ENCODE assay signal across 32 cellular contexts in the genomic region with DNA sequence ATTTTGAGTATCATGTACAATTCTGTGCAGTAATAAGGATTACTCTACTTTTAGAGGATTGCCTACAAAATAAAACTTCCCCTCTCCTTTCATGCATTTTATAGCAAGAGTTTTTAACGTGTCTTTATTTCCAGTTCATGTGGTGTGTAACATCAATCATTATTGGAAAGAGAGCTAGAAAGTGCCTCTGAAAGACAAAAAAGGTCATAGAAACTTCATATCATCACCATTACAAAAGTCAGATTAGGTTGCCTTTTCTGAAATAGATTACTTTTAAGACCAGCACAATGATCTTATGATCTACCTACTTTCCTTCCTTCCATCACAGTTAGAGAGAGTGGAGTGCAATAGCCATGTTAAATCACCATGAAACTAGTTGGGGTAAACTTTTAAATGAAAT. TPM values are rescaled to one million over a fixed set of nuclear protein-coding genes. Genes with fewer than 3 reads are reported as not detected.
"Had no signal": no experiment of that assay in that cellular context is flagged by ENCODE, and none has a peak within 500 bp of the region (broad histone marks: within the 10 kb centered on the region; RNA-seq: fewer than 3 reads in every experiment).

No MANE protein-coding gene starts in this region.

- H3K27ac ChIP-seq: ascending aorta, brain microvascular endothelial cell, coronary artery, dorsolateral prefrontal cortex, esophagus muscularis mucosa, foreskin keratinocyte, gastrocnemius medialis, heart right ventricle had no signal

- H3K36me3 Mint-ChIP-seq: activated CD4-positive, alpha-beta memory T cell treated with anti-CD3 and anti-CD28 coated beads for 36 hours; activated CD8-positive, alpha-beta memory T cell treated with anti-CD3 and anti-CD28 coated beads, Interleukin-2, amount 10 ng/mL, durations not matched to agents 7 days and 5 days; activated naive CD4-positive, alpha-beta T cell treated with anti-CD3 and anti-CD28 coated beads, Interleukin-2, amount 50 U/mL, for 24 hours; activated naive CD8-positive, alpha-beta T cell treated with anti-CD3 and anti-CD28 coated beads, Interleukin-2, amount 10 ng/mL, durations not matched to agents 7 days and 5 days had no signal

- DNase-seq: activated CD4-positive, alpha-beta memory T cell treated with anti-CD3 and anti-CD28 coated beads for 36 hours; activated CD4-positive, alpha-beta T cell treated with anti-CD3 and anti-CD28 coated beads for 36 hours; activated CD4-positive, alpha-beta T cell treated with anti-CD3 and anti-CD28 coated beads, Interleukin-2, amount 10 ng/mL, durations not matched to agents 24 days and 14 days; activated CD4-positive, CD25-positive, alpha-beta regulatory T cell; activated CD4-positive, CD25-positive, alpha-beta regulatory T cell treated with anti-CD3 and anti-CD28 coated beads, Interleukin-2, amount 50 U/mL, for 72 hours; activated CD8-positive, alpha-beta memory T cell treated with anti-CD3 and anti-CD28 coated beads, Interleukin-2, amount 10 ng/mL, durations not matched to agents 7 days and 5 days; activated CD8-positive, alpha-beta memory T cell treated with anti-CD3 and anti-CD28 coated beads, Interleukin-2, amount 50 U/mL, for 4 hours; activated CD8-positive, alpha-beta T cell treated with anti-CD3 and anti-CD28 coated beads, Interleukin-2, amount 10 ng/mL, durations not matched to agents 7 days and 5 days; activated effector memory CD4-positive, alpha-beta T cell treated with anti-CD3 and anti-CD28 coated beads, Interleukin-2, amount 50 U/mL, for 16 hours; activated naive CD4-positive, alpha-beta T cell treated with anti-CD3 and anti-CD28 coated beads for 36 hours; activated naive CD8-positive, alpha-beta T cell treated with anti-CD3 and anti-CD28 coated beads, Interleukin-2, amount 10 ng/mL, durations not matched to agents 7 days and 5 days; activated T-cell treated with anti-CD3 and anti-CD28 coated beads, Interleukin-2, amount 50 U/mL, for 1 hour; activated T-cell treated with anti-CD3 and anti-CD28 coated beads, Interleukin-2, amount 50 U/mL, for 48 hours; brain microvascular endothelial cell; dorsolateral prefrontal cortex; effector memory CD4-positive, alpha-beta T cell; erythroblast; foreskin keratinocyte; gastrocnemius medialis; heart right ventricle; T-helper 2 cell had no signal

- ATAC-seq: activated CD4-positive, alpha-beta T cell treated with anti-CD3 and anti-CD28 coated beads for 36 hours; activated CD8-positive, alpha-beta memory T cell treated with anti-CD3 and anti-CD28 coated beads, Interleukin-2, amount 10 ng/mL, durations not matched to agents 7 days and 5 days; activated CD8-positive, alpha-beta T cell treated with anti-CD3 and anti-CD28 coated beads, Interleukin-2, amount 10 ng/mL, durations not matched to agents 7 days and 5 days; foreskin keratinocyte; gastrocnemius medialis; heart right ventricle had no signal

- H3K4me1 Mint-ChIP-seq: activated CD4-positive, alpha-beta T cell treated with anti-CD3 and anti-CD28 coated beads for 36 hours; activated CD4-positive, alpha-beta T cell treated with anti-CD3 and anti-CD28 coated beads, Interleukin-2, amount 10 ng/mL, durations not matched to agents 24 days and 14 days; activated CD8-positive, alpha-beta memory T cell treated with anti-CD3 and anti-CD28 coated beads, Interleukin-2, amount 10 ng/mL, durations not matched to agents 7 days and 5 days; activated naive CD4-positive, alpha-beta T cell treated with anti-CD3 and anti-CD28 coated beads, Interleukin-2, amount 50 U/mL, for 24 hours; activated naive CD8-positive, alpha-beta T cell treated with anti-CD3 and anti-CD28 coated beads, Interleukin-2, amount 10 ng/mL, durations not matched to agents 7 days and 5 days; central memory CD8-positive, alpha-beta T cell had no signal

- H3K27me3 Mint-ChIP-seq: activated CD4-positive, alpha-beta memory T cell treated with anti-CD3 and anti-CD28 coated beads for 36 hours; activated CD8-positive, alpha-beta memory T cell treated with anti-CD3 and anti-CD28 coated beads, Interleukin-2, amount 10 ng/mL, durations not matched to agents 7 days and 5 days; activated naive CD4-positive, alpha-beta T cell treated with anti-CD3 and anti-CD28 coated beads, Interleukin-2, amount 50 U/mL, for 24 hours; central memory CD8-positive, alpha-beta T cell; dendritic cell treated with granulocyte-macrophage colony-stimulating factor and Interleukin-4, amounts not matched to agents 40 ng/mL and 50 ng/mL, for 4 days had no signal

- H3K36me3 ChIP-seq: ascending aorta, brain microvascular endothelial cell, esophagus muscularis mucosa, gastrocnemius medialis, heart right ventricle had no signal

- H3K4me1 ChIP-seq: ascending aorta, esophagus muscularis mucosa, foreskin keratinocyte, gastrocnemius medialis had no signal

- H3K4me3 Mint-ChIP-seq: activated CD4-positive, alpha-beta memory T cell treated with anti-CD3 and anti-CD28 coated beads for 36 hours; activated CD4-positive, alpha-beta T cell treated with anti-CD3 and anti-CD28 coated beads for 36 hours; activated CD4-positive, alpha-beta T cell treated with anti-CD3 and anti-CD28 coated beads, Interleukin-2, amount 10 ng/mL, durations not matched to agents 24 days and 14 days; activated CD8-positive, alpha-beta memory T cell treated with anti-CD3 and anti-CD28 coated beads, Interleukin-2, amount 10 ng/mL, durations not matched to agents 7 days and 5 days; activated CD8-positive, alpha-beta T cell treated with anti-CD3 and anti-CD28 coated beads, Interleukin-2, amount 10 ng/mL, durations not matched to agents 7 days and 5 days; activated naive CD4-positive, alpha-beta T cell treated with anti-CD3 and anti-CD28 coated beads for 36 hours; activated naive CD4-positive, alpha-beta T cell treated with anti-CD3 and anti-CD28 coated beads, Interleukin-2, amount 50 U/mL, for 24 hours; activated naive CD8-positive, alpha-beta T cell treated with anti-CD3 and anti-CD28 coated beads, Interleukin-2, amount 10 ng/mL, durations not matched to agents 7 days and 5 days; activated T-helper 1 cell treated with anti-CD3 and anti-CD28 coated beads, Interleukin-12 subunit alpha, Interleukin-12 subunit beta, Interleukin-2, Interleukin-4 antibody, amounts not matched to agents 30 ng/mL and 10 ng/mL and 1 ng/mL, durations not matched to agents 14 hours and 24 hours and 36 hours; central memory CD8-positive, alpha-beta T cell; dendritic cell treated with granulocyte-macrophage colony-stimulating factor and Interleukin-4, amounts not matched to agents 40 ng/mL and 50 ng/mL, for 4 days had no signal

- H3K9me3 Mint-ChIP-seq: activated CD4-positive, alpha-beta memory T cell treated with anti-CD3 and anti-CD28 coated beads for 36 hours; activated CD4-positive, alpha-beta T cell treated with anti-CD3 and anti-CD28 coated beads, Interleukin-2, amount 10 ng/mL, durations not matched to agents 24 days and 14 days; activated naive CD4-positive, alpha-beta T cell treated with anti-CD3 and anti-CD28 coated beads for 36 hours; activated naive CD4-positive, alpha-beta T cell treated with anti-CD3 and anti-CD28 coated beads, Interleukin-2, amount 50 U/mL, for 24 hours; activated naive CD8-positive, alpha-beta T cell treated with anti-CD3 and anti-CD28 coated beads, Interleukin-2, amount 10 ng/mL, durations not matched to agents 7 days and 5 days; activated T-helper 1 cell treated with anti-CD3 and anti-CD28 coated beads, Interleukin-12 subunit alpha, Interleukin-12 subunit beta, Interleukin-2, Interleukin-4 antibody, amounts not matched to agents 30 ng/mL and 10 ng/mL and 1 ng/mL, durations not matched to agents 14 hours and 24 hours and 36 hours; activated T-helper 2 cell treated with anti-CD3 and anti-CD28 coated beads, Interferon-gamma antibody, Interleukin-2, Interleukin-4, amounts not matched to agents 10 μg/mL and 5 μg/mL and 100 μg/mL, durations not matched to agents 14 hours and 24 hours and 36 hours; dendritic cell treated with granulocyte-macrophage colony-stimulating factor and Interleukin-4, amounts not matched to agents 40 ng/mL and 50 ng/mL, for 4 days had no signal

- H3K27me3 ChIP-seq: ascending aorta, brain microvascular endothelial cell, esophagus muscularis mucosa, foreskin keratinocyte, gastrocnemius medialis, heart right ventricle had no signal

- H3K4me3 ChIP-seq: ascending aorta, coronary artery, dorsolateral prefrontal cortex, esophagus muscularis mucosa, gastrocnemius medialis, heart right ventricle had no signal

- H3K27ac Mint-ChIP-seq: activated CD4-positive, alpha-beta memory T cell treated with anti-CD3 and anti-CD28 coated beads for 36 hours; activated CD4-positive, alpha-beta T cell treated with anti-CD3 and anti-CD28 coated beads for 36 hours; activated CD4-positive, alpha-beta T cell treated with anti-CD3 and anti-CD28 coated beads, Interleukin-2, amount 10 ng/mL, durations not matched to agents 24 days and 14 days; activated CD8-positive, alpha-beta memory T cell treated with anti-CD3 and anti-CD28 coated beads, Interleukin-2, amount 10 ng/mL, durations not matched to agents 7 days and 5 days; activated CD8-positive, alpha-beta T cell treated with anti-CD3 and anti-CD28 coated beads, Interleukin-2, amount 10 ng/mL, durations not matched to agents 7 days and 5 days; activated naive CD4-positive, alpha-beta T cell treated with anti-CD3 and anti-CD28 coated beads for 36 hours; activated naive CD4-positive, alpha-beta T cell treated with anti-CD3 and anti-CD28 coated beads, Interleukin-2, amount 50 U/mL, for 24 hours; activated naive CD8-positive, alpha-beta T cell treated with anti-CD3 and anti-CD28 coated beads, Interleukin-2, amount 10 ng/mL, durations not matched to agents 7 days and 5 days; activated T-helper 1 cell treated with anti-CD3 and anti-CD28 coated beads, Interleukin-12 subunit alpha, Interleukin-12 subunit beta, Interleukin-2, Interleukin-4 antibody, amounts not matched to agents 30 ng/mL and 10 ng/mL and 1 ng/mL, durations not matched to agents 14 hours and 24 hours and 36 hours; activated T-helper 2 cell treated with anti-CD3 and anti-CD28 coated beads, Interferon-gamma antibody, Interleukin-2, Interleukin-4, amounts not matched to agents 10 μg/mL and 5 μg/mL and 100 μg/mL, durations not matched to agents 14 hours and 24 hours and 36 hours; dendritic cell treated with granulocyte-macrophage colony-stimulating factor and Interleukin-4, amounts not matched to agents 40 ng/mL and 50 ng/mL, for 4 days had no signal

- H3K9me3 ChIP-seq: ascending aorta, esophagus muscularis mucosa, gastrocnemius medialis, heart right ventricle had no signal

RNA-seq across cellular contexts. Expression of gene DACH1, which starts 12.6 kb away (rescaled TPM):
- total RNA-seq: activated CD4-positive, alpha-beta memory T cell treated with anti-CD3 and anti-CD28 coated beads for 36 hours; activated CD4-positive, alpha-beta T cell treated with anti-CD3 and anti-CD28 coated beads, Interleukin-2, amount 10 ng/mL, durations not matched to agents 24 days and 14 days; activated CD8-positive, alpha-beta memory T cell treated with anti-CD3 and anti-CD28 coated beads for 36 hours; activated CD8-positive, alpha-beta memory T cell treated with anti-CD3 and anti-CD28 coated beads, Interleukin-2, amount 10 ng/mL, durations not matched to agents 7 days and 5 days; activated CD8-positive, alpha-beta T cell treated with anti-CD3 and anti-CD28 coated beads, Interleukin-2, amount 10 ng/mL, durations not matched to agents 7 days and 5 days; activated naive CD4-positive, alpha-beta T cell treated with anti-CD3 and anti-CD28 coated beads for 36 hours; activated naive CD8-positive, alpha-beta T cell treated with anti-CD3 and anti-CD28 coated beads, Interleukin-2, amount 10 ng/mL, durations not matched to agents 7 days and 5 days; activated T-helper 1 cell treated with anti-CD3 and anti-CD28 coated beads, Interleukin-12 subunit alpha, Interleukin-12 subunit beta, Interleukin-2, Interleukin-4 antibody, amounts not matched to agents 30 ng/mL and 10 ng/mL and 1 ng/mL, durations not matched to agents 14 hours and 24 hours and 36 hours; activated T-helper 2 cell treated with anti-CD3 and anti-CD28 coated beads, Interferon-gamma antibody, Interleukin-2, Interleukin-4, amounts not matched to agents 10 μg/mL and 5 μg/mL and 100 μg/mL, durations not matched to agents 14 hours and 24 hours and 36 hours; ascending aorta; bronchial epithelial cell; foreskin keratinocyte; T-helper 1 cell treated with Interleukin-12 subunit alpha and Interleukin-12 subunit beta and Interleukin-4 antibody, amounts not matched to agents 30 ng/mL and 1 ng/mL, for 36 hours had no signal
- polyA plus RNA-seq: foreskin keratinocyte had no signal
